ENCODE assay signal across 24 cellular contexts in genomic region chr11:61690706-61691377, GRCh38. TPM values are rescaled to one million over a fixed set of nuclear protein-coding genes. Genes with fewer than 3 reads are reported as not detected.
DNase-seq lines count a peak whose midpoint lies in the region; ATAC-seq and TF ChIP-seq lines count a peak whose summit lies in the region.
"Had no signal": no experiment of that assay in that cellular context is flagged by ENCODE, and none has a peak within 500 bp of the region (broad histone marks: within the 10 kb centered on the region; RNA-seq: fewer than 3 reads in every experiment).

No MANE protein-coding gene starts in this region.

- H4K20me1 ChIP-seq in mammary epithelial cell (ENCODE audit: insufficient read depth, low read length), result no peaks in the 10 kb centered on the region

- no peak overlapping the region for H3K4ac ChIP-seq in trophoblast cell (ENCODE audit: low read depth, low read length)

- H2BK12ac ChIP-seq in trophoblast cell (ENCODE audit: low read length), result no peak overlapping the region

- 79% methylated on average over 17 of the region's 17 CpGs for WGBS in mammary epithelial cell (ENCODE audit: low coverage, missing lambda C conversion rate)
- WGBS in body of pancreas, 2 donors, result 85 to 88% methylated on average over 17 of the region's 17 CpGs
- 70% methylated on average over 17 of the region's 17 CpGs; no CpG with 5 or more reads in 1 of the 2 donors for WGBS in transverse colon (ENCODE audit: low coverage in 1 of 2), 2 donors
- WGBS in trophoblast cell (ENCODE audit: extremely low coverage, insufficient coverage, insufficient read length), result no CpG with 5 or more reads among the region's 17 CpGs

- H2AFZ ChIP-seq in mammary epithelial cell (ENCODE audit: low read depth, low read length), result no peak overlapping the region
- no peak overlapping the region for H2AFZ ChIP-seq in trophoblast cell (ENCODE audit: insufficient read depth, low read length, poor library complexity)

- no peak for ATAC-seq in body of pancreas
- ATAC-seq in GM21381 (IDR thresholded peaks at IDR 0.05; ENCODE audit: unreplicated experiment), result no peak
- ATAC-seq in activated T-cell treated with anti-CD3 and anti-CD28 coated beads, Interleukin-2, amount 50 U/mL, for 4 hours, result no peak
- ATAC-seq: activated CD4-positive, CD25-positive, alpha-beta regulatory T cell treated with anti-CD3 and anti-CD28 coated beads, Interleukin-2, amount 50 U/mL, for 24 hours; naive thymus-derived CD8-positive, alpha-beta T cell; SK-N-SH treated with all-trans-retinoic acid at 6 μM for 48 hours had no signal

- H3K79me1 ChIP-seq in trophoblast cell (ENCODE audit: low read length), result peaks cover 3% of the 10 kb centered on the region

- H3K36me3 ChIP-seq in breast epithelium (no peaks in the 10 kb centered on the region), mammary epithelial cell (ENCODE audit: insufficient read depth, low read length) (no peaks in the 10 kb centered on the region), body of pancreas (replicated peaks in 1 of 2; ENCODE audit: insufficient read depth in 1 of 2, low read depth in 2 of 2) (no peaks in the 10 kb centered on the region), transverse colon (no peaks in the 10 kb centered on the region), trophoblast cell (ENCODE audit: control insufficient read depth in 1 of 2, insufficient read depth in 2 of 2, low read length in 2 of 2) (no peaks in the 10 kb centered on the region)
- H3K36me3 ChIP-seq: brain microvascular endothelial cell, suprapubic skin had no signal

- H3K27me3 Mint-ChIP-seq in activated T-cell treated with anti-CD3 and anti-CD28 coated beads, Interleukin-2, amount 50 U/mL, for 4 hours (ENCODE audit: low read depth), result peaks cover 3% of the 10 kb centered on the region

- H3K9me3 ChIP-seq in breast epithelium (no peaks in the 10 kb centered on the region), mammary epithelial cell (replicated peaks; ENCODE audit: insufficient read depth, low read length) (no peaks in the 10 kb centered on the region), body of pancreas (no peaks in the 10 kb centered on the region), transverse colon (no peaks in the 10 kb centered on the region), trophoblast cell (ENCODE audit: insufficient read depth, low read depth, low read length) (no peaks in the 10 kb centered on the region)
- H3K9me3 ChIP-seq: suprapubic skin had no signal

- intact Hi-C loops in breast epithelium (cut with DNase I; ENCODE audit: low total_unique reads), result no loop called here
- intact Hi-C loops in mammary epithelial cell (cut with micrococcal nuclease), result no loop called here
- intact Hi-C loops in body of pancreas (cut with DNase I), result no loop called here
- intact Hi-C loops in transverse colon (cut with DNase I; ENCODE audit: low total_unique reads), result no loop called here

- no peak overlapping the region for H4K91ac ChIP-seq in trophoblast cell (ENCODE audit: low read depth, low read length)

- BruUV-seq in mammary epithelial cell (replicated peaks; lab: Mats Ljungman, UMichigan), result no TSS peak

- peak overlapping the region; percentile 71 to 97 for H3K27ac ChIP-seq in breast epithelium
- no peak overlapping the region for H3K27ac ChIP-seq in mammary epithelial cell (ENCODE audit: insufficient read depth, low read depth, low read length)
- H3K27ac ChIP-seq in body of pancreas, result peak overlapping the region in 3 of 4 donors; percentile 18 to 46 (median 39)
- H3K27ac ChIP-seq in transverse colon, result peak overlapping the region; percentile 85 to 90 (median 88)
- no peak overlapping the region for H3K27ac ChIP-seq in trophoblast cell (ENCODE audit: low read depth, low read length)
- H3K27ac ChIP-seq: brain microvascular endothelial cell, HL-60, suprapubic skin had no signal

- no peak for TF ChIP-seq CTCF in breast epithelium (IDR thresholded peaks at IDR 0.05)
- no peak for TF ChIP-seq CTCF in mammary epithelial cell (conservative IDR thresholded peaks at IDR 0.05 in 1 of 2, IDR thresholded peaks at IDR 0.05 in 1 of 2; ENCODE audit: extremely low read depth in 1 of 2, insufficient read depth in 1 of 2, low read depth in 1 of 2, low read length in 2 of 2)
- TF ChIP-seq CTCF in body of pancreas (IDR thresholded peaks at IDR 0.05), result no peak
- TF ChIP-seq CTCF in transverse colon (IDR thresholded peaks at IDR 0.05), result no peak

- no peak overlapping the region for H3K14ac ChIP-seq in trophoblast cell (ENCODE audit: low read length)

- H4K8ac ChIP-seq in trophoblast cell (ENCODE audit: low read depth, low read length), result no peak overlapping the region

- H4K12ac ChIP-seq in trophoblast cell (ENCODE audit: low read depth, low read length), result no peak overlapping the region

- in situ Hi-C loops in mammary epithelial cell (cut with MboI; ENCODE audit: low sequenced_read_pairs in 2 of 2) (no loop called here), transverse colon (cut with MboI; ENCODE audit: low pct_ligation_motif_present in 1 of 4, low pct_unique_long_range_greater_than_20kb in 1 of 4, low sequenced_read_pairs in 3 of 4) (no loop called here)

- H3K4me1 ChIP-seq in breast epithelium (peaks cover 16 to 37% of the 10 kb centered on the region in 2 donors), mammary epithelial cell (ENCODE audit: insufficient read depth, low read length) (peaks cover 20% of the 10 kb centered on the region), body of pancreas (peaks cover 72% of the 10 kb centered on the region), transverse colon (peaks cover 34 to 78% (median 66%) of the 10 kb centered on the region in 4 donors), trophoblast cell (ENCODE audit: control insufficient read depth in 1 of 2, insufficient read depth in 2 of 2, low read length in 2 of 2) (peaks cover 10% of the 10 kb centered on the region in 2 experiments)

- no peak for TF ChIP-seq EP300 in transverse colon (IDR thresholded peaks at IDR 0.05; ENCODE audit: low read depth)

- no peak overlapping the region for H2AK5ac ChIP-seq in trophoblast cell (ENCODE audit: low read length)

- TF ChIP-seq POLR2A in breast epithelium (IDR thresholded peaks at IDR 0.05) (no peak), body of pancreas (IDR thresholded peaks at IDR 0.05) (no peak), transverse colon (IDR thresholded peaks at IDR 0.05) (peak; percentile 26)

- H3K79me2 ChIP-seq in mammary epithelial cell (ENCODE audit: insufficient read depth, low read length) (no peaks in the 10 kb centered on the region), trophoblast cell (ENCODE audit: control insufficient read depth, insufficient read depth, low read length, poor library complexity) (no peaks in the 10 kb centered on the region)

- H3K4me3 ChIP-seq in breast epithelium (no peak overlapping the region), mammary epithelial cell (replicated peaks in 1 of 3; ENCODE audit: insufficient read depth in 1 of 3, low read depth in 2 of 3, low read length in 3 of 3) (no peak overlapping the region), body of pancreas (no peak overlapping the region), transverse colon (no peak overlapping the region), trophoblast cell (ENCODE audit: low read depth, low read length) (no peak overlapping the region)
- H3K4me3 ChIP-seq: suprapubic skin had no signal

- no peaks in the 10 kb centered on the region for H3K36me3 Mint-ChIP-seq in activated T-cell treated with anti-CD3 and anti-CD28 coated beads, Interleukin-2, amount 50 U/mL, for 4 hours (ENCODE audit: insufficient read depth)
- H3K36me3 Mint-ChIP-seq: activated naive CD8-positive, alpha-beta T cell treated with anti-CD3 and anti-CD28 coated beads for 36 hours; memory B cell; naive thymus-derived CD8-positive, alpha-beta T cell had no signal

- dilution Hi-C loops in mammary epithelial cell (cut with HindIII; ENCODE audit: low sequenced_read_pairs), result no loop called here

- DNase-seq in breast epithelium (ENCODE audit: low spot score in 2 of 2) (no peak), mammary epithelial cell (no peak), NCI-H2107 (lab: John Stamatoyannopoulos, UW) (peak; percentile 49), body of pancreas (peak in 2 of 4 donors; percentile 20 to 44), transverse colon (peak; percentile 82), trophoblast cell (no peak)
- no peak for DNase-seq in activated T-cell treated with anti-CD3 and anti-CD28 coated beads, Interleukin-2, amount 50 U/mL, for 4 hours
- DNase-seq: activated CD8-positive, alpha-beta memory T cell treated with anti-CD3 and anti-CD28 coated beads for 24 hours; activated naive CD8-positive, alpha-beta T cell treated with anti-CD3 and anti-CD28 coated beads for 36 hours; brain microvascular endothelial cell; cortex of kidney; hippocampal formation; MM.1S; naive thymus-derived CD8-positive, alpha-beta T cell; NCI-H524; stimulated activated CD4-positive, alpha-beta T cell treated with anti-CD3 and anti-CD28 coated beads, Interleukin-12 subunit alpha, Interleukin-12 subunit beta, amount 100 ng/mL, for 4 hours had no signal

- CTCF ChIA-PET in mammary epithelial cell (lab: Charles Lee; ENCODE audit: low non-redundant PET), result no interaction called here

- no peaks in the 10 kb centered on the region for H3K9me3 Mint-ChIP-seq in activated T-cell treated with anti-CD3 and anti-CD28 coated beads, Interleukin-2, amount 50 U/mL, for 4 hours
- H3K9me3 Mint-ChIP-seq: activated naive CD8-positive, alpha-beta T cell treated with anti-CD3 and anti-CD28 coated beads for 36 hours; activated T-helper 1 cell treated with anti-CD3 and anti-CD28 coated beads, Interleukin-12 subunit alpha, Interleukin-12 subunit beta, Interleukin-2, Interleukin-4 antibody, amounts not matched to agents 30 ng/mL and 10 ng/mL and 1 ng/mL, durations not matched to agents 14 hours and 24 hours and 36 hours; CD14-positive monocyte; memory B cell; naive thymus-derived CD8-positive, alpha-beta T cell had no signal

- no peak overlapping the region for H3K18ac ChIP-seq in trophoblast cell (ENCODE audit: low read length)

- H2BK120ac ChIP-seq in trophoblast cell (ENCODE audit: insufficient read depth, low read length, poor library complexity), result no peak overlapping the region

- H3K27me3 ChIP-seq in breast epithelium, result no peaks in the 10 kb centered on the region
- H3K27me3 ChIP-seq in mammary epithelial cell (ENCODE audit: insufficient read depth, low read length), result no peaks in the 10 kb centered on the region
- H3K27me3 ChIP-seq in body of pancreas, result no peaks in the 10 kb centered on the region
- no peaks in the 10 kb centered on the region for H3K27me3 ChIP-seq in transverse colon
- H3K27me3 ChIP-seq in trophoblast cell (ENCODE audit: insufficient read depth, low read length), result no peaks in the 10 kb centered on the region
- H3K27me3 ChIP-seq: brain microvascular endothelial cell, suprapubic skin had no signal

- no peak overlapping the region for H3K4me3 Mint-ChIP-seq in activated T-cell treated with anti-CD3 and anti-CD28 coated beads, Interleukin-2, amount 50 U/mL, for 4 hours
- H3K4me3 Mint-ChIP-seq: activated naive CD8-positive, alpha-beta T cell treated with anti-CD3 and anti-CD28 coated beads for 36 hours; activated T-helper 1 cell treated with anti-CD3 and anti-CD28 coated beads, Interleukin-12 subunit alpha, Interleukin-12 subunit beta, Interleukin-2, Interleukin-4 antibody, amounts not matched to agents 30 ng/mL and 10 ng/mL and 1 ng/mL, durations not matched to agents 14 hours and 24 hours and 36 hours; CD14-positive monocyte; memory B cell; naive thymus-derived CD8-positive, alpha-beta T cell had no signal

- H3K9ac ChIP-seq in mammary epithelial cell (ENCODE audit: insufficient read depth, low read length) (no peak overlapping the region), trophoblast cell (ENCODE audit: low read length) (no peak overlapping the region)

- H3K4me2 ChIP-seq in mammary epithelial cell (ENCODE audit: insufficient read depth, low read depth, low read length), result no peak overlapping the region
- no peak overlapping the region for H3K4me2 ChIP-seq in trophoblast cell (ENCODE audit: low read length)

- no peak overlapping the region for H3K23ac ChIP-seq in trophoblast cell (ENCODE audit: low read length)

- peaks cover 4% of the 10 kb centered on the region for H3K4me1 Mint-ChIP-seq in activated T-cell treated with anti-CD3 and anti-CD28 coated beads, Interleukin-2, amount 50 U/mL, for 4 hours (ENCODE audit: low read depth)

- no peak overlapping the region for H2BK5ac ChIP-seq in trophoblast cell (ENCODE audit: low read depth, low read length, poor library complexity)

RNA-seq across cellular contexts. Expression of gene DAGLA, which starts 10.7 kb away (rescaled TPM):
- 1 to 10 TPM; 2.4 to 4.5 (median 3.3) TPM for total RNA-seq in breast epithelium
- total RNA-seq in mammary epithelial cell, result under 1 TPM; 0.33 to 0.67 TPM
- 0.08 TPM for polyA plus RNA-seq in mammary epithelial cell
- not detected for polyA minus RNA-seq in mammary epithelial cell
- total RNA-seq in body of pancreas, result 1 to 10 TPM; 7.0 to 9.9 TPM
- total RNA-seq in transverse colon, result 10 to 100 TPM; 11.9 to 31.4 (median 17.0) TPM
- polyA plus RNA-seq in trophoblast cell (2013), result 1.4 and 1.5 TPM in 2 replicates
- total RNA-seq in activated T-cell treated with anti-CD3 and anti-CD28 coated beads, Interleukin-2, amount 50 U/mL, for 4 hours, result under 1 TPM; 0.20 to 0.35 (median 0.21) TPM
- polyA plus RNA-seq: naive thymus-derived CD8-positive, alpha-beta T cell had no signal

Comparison
In these comparisons a context has a peak if more than half of its experiments do, and no peak if none do; other contexts are left out.
1. H3K27ac ChIP-seq: peak in breast epithelium (2 of 2), body of pancreas (3 of 4) and transverse colon (4 of 4); none in mammary epithelial cell (single experiment) and trophoblast cell (single experiment).
2. DNase-seq: peak in NCI-H2107 (single experiment) and transverse colon (single experiment); none in breast epithelium (0 of 2), mammary epithelial cell (single experiment), trophoblast cell (0 of 2) and activated T-cell treated with anti-CD3 and anti-CD28 coated beads, Interleukin-2, amount 50 U/mL, for 4 hours (single experiment).